8 cellular contexts compared by ENCODE assay signal in genomic region chr18:24398515-24398914, GRCh38. TPM values are rescaled to one million over a fixed set of nuclear protein-coding genes. Genes with fewer than 3 reads are reported as not detected.
DNase-seq lines count a peak whose midpoint lies in the region; ATAC-seq, FAIRE-seq and TF ChIP-seq lines count a peak whose summit lies in the region.

No MANE protein-coding gene starts in this region.

- H4K20me1 ChIP-seq in HCT116 (ENCODE audit: insufficient read depth) (no peaks in the 10 kb centered on the region), astrocyte (ENCODE audit: insufficient read depth, low read length) (no peaks in the 10 kb centered on the region)

- H3K4me1 Mint-ChIP-seq in astrocyte (ENCODE audit: low read depth, unreplicated experiment) = peaks cover 18% of the 10 kb centered on the region

- H3K9me2 ChIP-seq in HCT116 (ENCODE audit: insufficient read depth) = no peaks in the 10 kb centered on the region

- peak overlapping the region; percentile 96 for H3K27ac Mint-ChIP-seq in astrocyte (ENCODE audit: unreplicated experiment)

- no peaks in the 10 kb centered on the region for H3K27me3 Mint-ChIP-seq in astrocyte (ENCODE audit: low read depth, unreplicated experiment)

- ATAC-seq in HCT116 = peak; percentile 42
- no peak for ATAC-seq in HG02571 (IDR thresholded peaks at IDR 0.05; ENCODE audit: unreplicated experiment)
- ATAC-seq in GM19397 (IDR thresholded peaks at IDR 0.05; ENCODE audit: unreplicated experiment) = no peak

- no peaks in the 10 kb centered on the region for H3K36me3 ChIP-seq in HCT116 (ENCODE audit: control insufficient read depth in 1 of 2, insufficient read depth in 2 of 2, low read length in 2 of 2)
- H3K36me3 ChIP-seq in astrocyte (ENCODE audit: insufficient read depth, low read length) = no peaks in the 10 kb centered on the region

- CTCF ChIA-PET in HCT116 (lab: Charles Lee) = interaction anchor here (1.3 to 1.6 kb wide), 4 partner anchors 38 to 222 kb away, joined by 3 to 6 read pairs (median 5); no protein-coding TSS in a partner anchor

- no peaks in the 10 kb centered on the region for H3K27me3 ChIP-seq in HCT116 (ENCODE audit: insufficient read depth, low read length)
- no peaks in the 10 kb centered on the region for H3K27me3 ChIP-seq in astrocyte (ENCODE audit: insufficient read depth, low read length)
- no peaks in the 10 kb centered on the region for H3K27me3 ChIP-seq in layer of hippocampus (ENCODE audit: control insufficient read depth, insufficient read depth, low read length)

- H3K4me3 Mint-ChIP-seq in astrocyte (ENCODE audit: unreplicated experiment) = peak overlapping the region; percentile 86

- H3K4me2 ChIP-seq in HCT116 (ENCODE audit: low read length) (peak overlapping the region; percentile 88), astrocyte (ENCODE audit: low read length) (peak overlapping the region; percentile 96)

- H3K4me3 ChIP-seq in HCT116 (replicated peaks in 1 of 2; ENCODE audit: low read depth in 1 of 2, low read length in 2 of 2) = peak overlapping the region; percentile 35 to 66
- H3K4me3 ChIP-seq in astrocyte (ENCODE audit: insufficient read depth, low read depth, low read length) = peak overlapping the region; percentile 57

- no peak for FAIRE-seq in astrocyte (lab: Jason Lieb, UNC)

- intact Hi-C loops in HCT116 (cut with micrococcal nuclease) = loop anchor here (1.0 kb wide), 1 partner anchor 28 kb away; the partner anchor contains the start of gene IMPACT

- DNase-seq in HCT116 (ENCODE audit: low read depth, low spot score) = peak; percentile 45
- peak; percentile 51 for DNase-seq in astrocyte (ENCODE audit: low read depth)
- DNase-seq in DMS153 treated with DMSO at 0.1 percent for 48 hours (lab: John Stamatoyannopoulos, UW; ENCODE audit: unreplicated experiment) = no peak
- no peak for DNase-seq in NAMALWA (ENCODE audit: low spot score)

- H3K27ac ChIP-seq in 22Rv1 (peak overlapping the region; percentile 75; the same call in 1 of the 2 replicates), HCT116 (ENCODE audit: low read depth, low read length) (peak overlapping the region; percentile 76), astrocyte (ENCODE audit: low read depth, low read length) (peak overlapping the region; percentile 49), layer of hippocampus (ENCODE audit: low read depth, low read length) (peak overlapping the region; percentile 57)

- H3K79me2 ChIP-seq in HCT116 (ENCODE audit: insufficient read depth, low read length) (peaks cover 23% of the 10 kb centered on the region), astrocyte (ENCODE audit: insufficient read depth, low read length) (peaks cover 5% of the 10 kb centered on the region)

- H3K9ac ChIP-seq in HCT116 (ENCODE audit: low read length) = peak overlapping the region; percentile 73
- H3K9ac ChIP-seq in astrocyte (ENCODE audit: low read length) = peak overlapping the region; percentile 59

- RAD21 ChIA-PET in HCT116 (lab: Charles Lee; ENCODE audit: low non-redundant PET in 1 of 2, low total read pairs in 2 of 2, uncharacterized antibody in 2 of 2, unreplicated experiment in 2 of 2) = interaction anchor here (1.3 to 1.7 kb wide), 2 partner anchors 39 to 90 kb away, joined by 3 to 5 read pairs; no protein-coding TSS in a partner anchor

- no TSS peak for BruUV-seq in HCT116 (replicated peaks; lab: Mats Ljungman, UMichigan)

- no peaks in the 10 kb centered on the region for H3K36me3 Mint-ChIP-seq in astrocyte (ENCODE audit: low read depth, unreplicated experiment)

- H2AFZ ChIP-seq in HCT116 (ENCODE audit: low read depth, low read length, poor library complexity, severe bottlenecking) (peak overlapping the region; percentile 68), astrocyte (ENCODE audit: low read depth, low read length) (peak overlapping the region; percentile 68)

- no peaks in the 10 kb centered on the region for H3K9me3 Mint-ChIP-seq in astrocyte (ENCODE audit: unreplicated experiment)

- TF ChIP-seq CTCF in 22Rv1 (IDR thresholded peaks at IDR 0.05) (no peak), HCT116 (IDR thresholded peaks at IDR 0.05 in 2 of 3, conservative IDR thresholded peaks at IDR 0.05 in 1 of 3; ENCODE audit: borderline replicate concordance in 1 of 3, insufficient read depth in 1 of 3, low read depth in 2 of 3, low read length in 2 of 3) (no peak), astrocyte (IDR thresholded peaks at IDR 0.05; ENCODE audit: insufficient read depth, low read depth, low read length) (no peak)

- TF ChIP-seq POLR2A in HCT116 (IDR thresholded peaks at IDR 0.05; ENCODE audit: borderline replicate concordance, extremely low read depth, insufficient read depth, insufficient read length) = no peak

- no peak for TF ChIP-seq RAD21 in HCT116 (IDR thresholded peaks at IDR 0.05; ENCODE audit: low read depth)

- POLR2A ChIA-PET in HCT116 (lab: Charles Lee) = interaction anchor here (0.6 to 1.4 kb wide), 2 partner anchors 13 to 18 kb away, joined by 3 read pairs; no protein-coding TSS in a partner anchor

- H3K9me3 ChIP-seq in HCT116 (ENCODE audit: control insufficient read depth in 1 of 2, insufficient read depth in 1 of 2, low read depth in 1 of 2, low read length in 2 of 2) (no peaks in the 10 kb centered on the region), astrocyte (ENCODE audit: insufficient read depth, low read depth, low read length) (no peaks in the 10 kb centered on the region)

- H3K4me1 ChIP-seq in HCT116 (ENCODE audit: control insufficient read depth in 1 of 2, insufficient read depth in 2 of 2, low read length in 2 of 2) (peaks cover 47 to 59% of the 10 kb centered on the region in 2 experiments), astrocyte (ENCODE audit: insufficient read depth, low read length) (peaks cover 10% of the 10 kb centered on the region)

TF ChIP-seq in HCT116, 20 proteins besides CTCF, POLR2A, EP300 and RAD21:
- TF ChIP-seq JUND (IDR thresholded peaks at IDR 0.05) (peak; percentile 40; the same call in 1 of the 2 replicates), MAX (IDR thresholded peaks at IDR 0.05) (no peak), ZBTB33 (IDR thresholded peaks at IDR 0.05; ENCODE audit: extremely low read depth, insufficient replicate concordance, low read length) (no peak), SIN3A (IDR thresholded peaks at IDR 0.05; ENCODE audit: low read depth) (0 out of 2 replicates have a peak, but pooled peaks have one; percentile 20), EGR1 (IDR thresholded peaks at IDR 0.05; ENCODE audit: low read depth) (no peak), FOSL1 (IDR thresholded peaks at IDR 0.05; ENCODE audit: low read depth) (peak; percentile 32; the same call in 1 of the 2 replicates), CBX3 (IDR thresholded peaks at IDR 0.05; ENCODE audit: low read depth) (peak; percentile 52; the same call in 1 of the 2 replicates), ATF3 (IDR thresholded peaks at IDR 0.05) (no peak), EZH2 (IDR thresholded peaks at IDR 0.05) (no peak), ZFX (IDR thresholded peaks at IDR 0.05) (no peak)
TF ChIP-seq in HCT116: peak in this region for 4.

RNA-seq across cellular contexts. Expression of gene OSBPL1A, which starts 0.9 kb away (rescaled TPM):
- total RNA-seq in HCT116 (2021; ENCODE audit: unreplicated experiment) (18.9 TPM), astrocyte (27.7 and 29.6 TPM in 2 replicates)
- 12.8 and 15.1 TPM in 2 replicates for polyA plus RNA-seq in HCT116 (2012)

RNA-seq across cellular contexts. Expression of gene IMPACT, which starts 28.0 kb away (rescaled TPM):
- total RNA-seq in HCT116 (2021; ENCODE audit: unreplicated experiment) (46.4 TPM), astrocyte (32.3 and 39.1 TPM in 2 replicates)
- 13.5 and 19.1 TPM in 2 replicates for polyA plus RNA-seq in HCT116 (2012)

Comparison
In these comparisons a context has a peak if more than half of its experiments do, and no peak if none do; other contexts are left out.
1. DNase-seq: peak in HCT116 (single experiment) and astrocyte (single experiment); none in DMS153 treated with DMSO at 0.1 percent for 48 hours (single experiment) and NAMALWA (single experiment).
2. Peak in every context shown above with its lines, with median percentiles within 50 percentile points of each other: H3K27ac ChIP-seq.